In the genomic region with DNA sequence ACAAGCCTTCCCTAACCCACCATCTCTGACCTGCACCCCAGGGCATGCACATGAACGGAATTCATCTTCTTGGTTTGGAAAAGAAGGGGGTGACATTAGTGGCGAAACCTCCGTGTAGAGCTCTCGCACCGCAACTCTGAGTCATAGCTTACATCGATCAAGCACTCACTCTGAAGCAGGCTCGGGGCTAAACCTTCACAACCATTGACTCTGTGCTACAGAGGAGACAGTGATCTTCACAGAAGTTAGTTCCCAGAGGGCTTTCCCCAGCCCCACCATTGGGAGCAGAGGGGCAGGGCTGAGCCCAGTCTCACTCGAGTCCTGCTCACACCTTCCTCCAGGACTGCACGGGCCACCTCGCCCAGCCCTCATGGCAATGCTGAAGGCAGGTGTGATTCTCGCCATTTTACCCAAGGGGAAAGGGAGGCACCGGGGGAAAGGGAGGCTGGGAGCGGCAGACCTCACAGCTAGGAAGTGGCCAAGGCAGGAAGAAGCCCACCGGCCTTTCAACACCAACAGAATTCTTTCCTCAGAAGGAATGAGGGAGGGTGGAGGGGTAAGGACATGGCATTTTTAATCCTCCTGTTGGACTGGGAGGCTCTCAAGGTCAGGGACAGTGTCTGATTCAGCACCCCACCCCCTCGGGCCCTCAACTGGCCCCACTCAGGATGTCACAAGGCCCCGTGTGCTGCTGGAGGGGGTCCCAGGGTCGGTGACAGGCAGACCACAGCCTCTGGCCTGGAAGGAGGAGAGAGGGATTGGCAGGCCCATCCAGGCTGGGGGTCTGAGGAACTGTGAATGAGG, we compare ENCODE assay signal across 10 cellular contexts. TPM values are rescaled to one million over a fixed set of nuclear protein-coding genes. Genes with fewer than 3 reads are reported as not detected.
A peak's percentile ranks its signal among the peaks of the same experiment; 100 is the strongest.
DNase-seq lines count a peak whose midpoint lies in the region; ATAC-seq, FAIRE-seq and TF ChIP-seq lines count a peak whose summit lies in the region.
"Had no signal": no experiment of that assay in that cellular context is flagged by ENCODE, and none has a peak within 500 bp of the region (broad histone marks: within the 10 kb centered on the region; RNA-seq: fewer than 3 reads in every experiment).

No MANE protein-coding gene starts in this region.

- H3K9me3 ChIP-seq in A549, result no peaks in the 10 kb centered on the region
- no peaks in the 10 kb centered on the region for H3K9me3 ChIP-seq in MG63
- no peaks in the 10 kb centered on the region for H3K9me3 ChIP-seq in muscle layer of duodenum (ENCODE audit: control insufficient read depth in 1 of 2, low read length in 2 of 2)

- H3K4me3 Mint-ChIP-seq in T-helper 2 cell treated with Interferon-gamma antibody and Interleukin-4, amounts not matched to agents 5 μg/mL and 100 μg/mL, for 36 hours, result no peak overlapping the region
- H3K4me3 Mint-ChIP-seq: memory B cell had no signal

- H3K4me2 ChIP-seq in A549, result peak overlapping the region; percentile 58

- DNase-seq in A549 (ENCODE audit: low read depth in 1 of 2, low spot score in 1 of 2) (peak; percentile 25 to 50), MG63 (peak; percentile 20), NCI-H1092 treated with DMSO at 0.1 percent for 48 hours (lab: John Stamatoyannopoulos, UW) (no peak)
- no peak for DNase-seq in T-helper 2 cell treated with Interferon-gamma antibody and Interleukin-4, amounts not matched to agents 5 μg/mL and 100 μg/mL, for 36 hours (ENCODE audit: low spot score)
- DNase-seq: effector memory CD4-positive, alpha-beta T cell had no signal

- no peaks in the 10 kb centered on the region for H3K36me3 Mint-ChIP-seq in T-helper 2 cell treated with Interferon-gamma antibody and Interleukin-4, amounts not matched to agents 5 μg/mL and 100 μg/mL, for 36 hours (ENCODE audit: low read depth)
- H3K36me3 Mint-ChIP-seq: memory B cell had no signal

- ATAC-seq in A549 (peak; percentile 66 to 74), HG03571 (IDR thresholded peaks at IDR 0.05; ENCODE audit: unreplicated experiment) (no peak), GM21619 (IDR thresholded peaks at IDR 0.05; ENCODE audit: unreplicated experiment) (no peak)

- CTCF ChIA-PET in A549 (lab: Yijun Ruan, JAX), result interaction anchor here (0.9 to 52.1 kb wide), 5 partner anchors 29 to 145 kb away, joined by 3 to 1709 read pairs (median 4); partner anchors contain the start of genes IL17B and PCYOX1L

- no peaks in the 10 kb centered on the region for H3K4me1 Mint-ChIP-seq in T-helper 2 cell treated with Interferon-gamma antibody and Interleukin-4, amounts not matched to agents 5 μg/mL and 100 μg/mL, for 36 hours (ENCODE audit: low read depth)
- H3K4me1 Mint-ChIP-seq: memory B cell had no signal

- no peak for TF ChIP-seq POLR2A in A549 (IDR thresholded peaks at IDR 0.05; ENCODE audit: low read length)

- no peak for TF ChIP-seq RAD21 in A549 (conservative IDR thresholded peaks at IDR 0.05 in 1 of 2, IDR thresholded peaks at IDR 0.05 in 1 of 2)

- no peak for FAIRE-seq in A549 (lab: Jason Lieb, UNC)

- no peak overlapping the region for H3K27ac Mint-ChIP-seq in T-helper 2 cell treated with Interferon-gamma antibody and Interleukin-4, amounts not matched to agents 5 μg/mL and 100 μg/mL, for 36 hours
- H3K27ac Mint-ChIP-seq: memory B cell had no signal

- H3K4me3 ChIP-seq in A549 (no peak overlapping the region), MG63 (no peak overlapping the region), muscle layer of duodenum (ENCODE audit: low read depth in 1 of 2, low read length in 2 of 2) (peak overlapping the region in 1 of 2 donors; percentile 39)

- no peak for TF ChIP-seq CTCF in A549 (IDR thresholded peaks at IDR 0.05)

- no peaks in the 10 kb centered on the region for H3K36me3 ChIP-seq in MG63
- peaks cover 9 to 13% of the 10 kb centered on the region in 2 donors for H3K36me3 ChIP-seq in muscle layer of duodenum (ENCODE audit: control insufficient read depth in 1 of 2, insufficient read depth in 2 of 2, low read length in 2 of 2)

- H3K27me3 Mint-ChIP-seq in T-helper 2 cell treated with Interferon-gamma antibody and Interleukin-4, amounts not matched to agents 5 μg/mL and 100 μg/mL, for 36 hours (ENCODE audit: low read depth), result no peaks in the 10 kb centered on the region

- peaks cover 39% of the 10 kb centered on the region for H3K4me1 ChIP-seq in A549
- peaks cover 0 to 11% of the 10 kb centered on the region in 2 donors for H3K4me1 ChIP-seq in muscle layer of duodenum (ENCODE audit: control insufficient read depth in 1 of 2, insufficient read depth in 2 of 2, low read length in 2 of 2)

- POLR2A ChIA-PET in A549 (lab: Yijun Ruan, JAX), result interaction anchor here (0.6 to 1.4 kb wide), 4 partner anchors 8 to 30 kb away, joined by 3 to 4 read pairs (median 3); no protein-coding TSS in a partner anchor

- H3K9me3 Mint-ChIP-seq in T-helper 2 cell treated with Interferon-gamma antibody and Interleukin-4, amounts not matched to agents 5 μg/mL and 100 μg/mL, for 36 hours, result no peaks in the 10 kb centered on the region
- H3K9me3 Mint-ChIP-seq: memory B cell had no signal

- no peak for TF ChIP-seq EP300 in A549 (IDR thresholded peaks at IDR 0.05)

- H3K27ac ChIP-seq in A549, result peak overlapping the region; percentile 60 to 82
- peak overlapping the region; percentile 67 for H3K27ac ChIP-seq in cingulate gyrus (ENCODE audit: low read depth, low read length)
- H3K27ac ChIP-seq in muscle layer of duodenum (ENCODE audit: low read length), result peak overlapping the region; percentile 92

- H3K27me3 ChIP-seq in MG63 (no peaks in the 10 kb centered on the region), muscle layer of duodenum (ENCODE audit: low read depth, low read length) (no peaks in the 10 kb centered on the region)

- WGBS in A549 (ENCODE audit: missing lambda C conversion rate), result 53% methylated on average over 16 of the region's 17 CpGs

TF ChIP-seq in A549, 52 proteins besides CTCF, POLR2A, EP300 and RAD21:
- TF ChIP-seq POLR2AphosphoS2 (conservative IDR thresholded peaks at IDR 0.05; ENCODE audit: low read length), result no peak
- no peak for TF ChIP-seq FOSL2 (IDR thresholded peaks at IDR 0.05)
- TF ChIP-seq FOSL2 (CRISPR knock-in tag; IDR thresholded peaks at IDR 0.05), result peak; percentile 25
- no peak for TF ChIP-seq RCOR1 (IDR thresholded peaks at IDR 0.05; ENCODE audit: low read depth, low read length)
- TF ChIP-seq EHMT2 (IDR thresholded peaks at IDR 0.05; ENCODE audit: low read depth), result no peak
- no peak for TF ChIP-seq NR3C1 (IDR thresholded peaks at IDR 0.05)

RNA-seq across cellular contexts. Expression of gene IL17B, which starts 25.9 kb away (rescaled TPM):
- 0.23 and 0.30 TPM in 2 replicates for polyA plus RNA-seq in A549 (2011; rRNA removed)
- polyA plus RNA-seq in A549 (2012; cell fraction: cytosol; rRNA removed), result 0.33 and 0.34 TPM in 2 replicates
- 0.28 and 0.49 TPM in 2 replicates for polyA plus RNA-seq in A549 (2012; cell fraction: nucleus; rRNA removed)
- polyA plus RNA-seq in A549 (2017; fragmentation: RNase III; extraction: RNeasy Plus Mini Kit Qiagen cat#74134 plus additional on column Dnase treatment), result not detected in 3 replicates
- not detected in 2 replicates for polyA minus RNA-seq in A549 (2011; rRNA and poly(A)+ RNA removed)
- total RNA-seq in MG63 (2014; rRNA removed; shearing (Covaris generic); ENCODE audit: low replicate concordance), result not detected in 2 replicates

RNA-seq across cellular contexts. Expression of gene PCYOX1L, which starts 47.1 kb away (rescaled TPM):
- polyA plus RNA-seq in A549 (2011; rRNA removed), result 6.7 and 7.0 TPM in 2 replicates
- 4.3 and 5.1 TPM in 2 replicates for polyA plus RNA-seq in A549 (2012; cell fraction: cytosol; rRNA removed)
- polyA plus RNA-seq in A549 (2012; cell fraction: nucleus; rRNA removed), result 9.9 and 10.8 TPM in 2 replicates
- polyA plus RNA-seq in A549 (2017; fragmentation: RNase III; extraction: RNeasy Plus Mini Kit Qiagen cat#74134 plus additional on column Dnase treatment), result 1.8 to 2.2 TPM (median 2.1 TPM) in 3 replicates
- 4.6 and 5.8 TPM in 2 replicates for polyA minus RNA-seq in A549 (2011; rRNA and poly(A)+ RNA removed)
- total RNA-seq in MG63 (2014; rRNA removed; shearing (Covaris generic); ENCODE audit: low replicate concordance), result 6.4 and 16.6 TPM in 2 replicates

RNA-seq across cellular contexts. Expression of gene GRPEL2, which starts 59.6 kb away (rescaled TPM):
- polyA plus RNA-seq in A549 (2011; rRNA removed) (17.0 and 26.4 TPM in 2 replicates), A549 (2017; fragmentation: RNase III; extraction: RNeasy Plus Mini Kit Qiagen cat#74134 plus additional on column Dnase treatment) (9.1 to 10.4 TPM (median 9.7 TPM) in 3 replicates)
- polyA plus RNA-seq in A549 (2012; cell fraction: cytosol; rRNA removed), result 5.1 and 5.4 TPM in 2 replicates
- 3.6 and 5.1 TPM in 2 replicates for polyA plus RNA-seq in A549 (2012; cell fraction: nucleus; rRNA removed)
- 23.5 and 25.1 TPM in 2 replicates for polyA minus RNA-seq in A549 (2011; rRNA and poly(A)+ RNA removed)
- total RNA-seq in MG63 (2014; rRNA removed; shearing (Covaris generic); ENCODE audit: low replicate concordance), result 30.2 and 49.1 TPM in 2 replicates

Comparison
In these comparisons a context has a peak if more than half of its experiments do, and no peak if none do; other contexts are left out.
1. ATAC-seq: peak in A549 (2 of 2); none in HG03571 (single experiment) and GM21619 (single experiment).
2. DNase-seq: peak in A549 (2 of 2) and MG63 (single experiment); none in T-helper 2 cell treated with Interferon-gamma antibody and Interleukin-4, amounts not matched to agents 5 μg/mL and 100 μg/mL, for 36 hours (single experiment) and NCI-H1092 treated with DMSO at 0.1 percent for 48 hours (single experiment).
3. Peak in every context shown above with its lines, with median percentiles within 50 percentile points of each other: H3K27ac ChIP-seq.